In the genomic region with DNA sequence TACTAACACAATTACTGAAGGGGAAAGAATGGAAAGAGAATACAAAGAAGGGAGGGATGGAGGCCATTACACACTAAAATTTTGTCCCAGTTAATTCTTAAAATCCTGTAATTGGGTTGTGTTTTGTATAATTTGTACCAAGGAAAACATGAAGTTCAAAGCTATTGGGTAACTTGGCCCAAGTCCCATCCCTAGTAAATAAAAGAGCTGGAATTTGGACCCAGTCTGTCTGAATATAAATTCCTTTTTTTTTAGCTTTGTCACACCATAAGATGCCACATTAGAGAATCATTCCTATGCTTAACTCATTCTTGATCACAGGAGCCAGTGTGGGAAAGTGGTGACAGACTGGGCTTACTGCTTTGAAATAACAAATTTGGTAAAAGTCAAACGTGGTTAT, we compare ENCODE assay signal across 27 cellular contexts.
"Had no signal": no experiment of that assay in that cellular context is flagged by ENCODE, and none has a peak within 500 bp of the region (broad histone marks: within the 10 kb centered on the region; RNA-seq: fewer than 3 reads in every experiment).

No MANE protein-coding gene starts in this region.

- DNase-seq: stimulated activated CD4-positive, alpha-beta T cell treated with anti-CD3 and anti-CD28 coated beads, Interleukin-2, amount 100 ng/mL, for 48 hours; stimulated activated CD4-positive, alpha-beta T cell treated with anti-CD3 and anti-CD28 coated beads, Interleukin-4, amount 100 ng/mL, for 1 hour; stimulated activated CD4-positive, alpha-beta T cell treated with anti-CD3 and anti-CD28 coated beads, Interleukin-4, amount 100 ng/mL, for 24 hours; stimulated activated CD4-positive, alpha-beta T cell treated with anti-CD3 and anti-CD28 coated beads, Interleukin-4, amount 100 ng/mL, for 4 hours; stimulated activated CD8-positive, alpha-beta memory T cell treated with anti-CD3 and anti-CD28 coated beads, Interleukin-4, amount 100 ng/mL, for 48 hours; stimulated activated naive B cell treated with anti-CD40 and anti-IgM and Interleukin-4, amounts not matched to agents 10 μg/mL and 1 μg/mL and 100 μg/mL, for 72 hours; stimulated activated naive CD4-positive, alpha-beta T cell; stimulated activated naive CD4-positive, alpha-beta T cell treated with Interleukin-2 at 50 U/mL for 16 hours; stimulated activated naive CD8-positive, alpha-beta T cell treated with anti-CD3 and anti-CD28 coated beads, Interleukin-15, amount 100 ng/mL, for 72 hours; stimulated activated naive CD8-positive, alpha-beta T cell treated with anti-CD3 and anti-CD28 coated beads, Interleukin-15, Interleukin-2, amounts not matched to agents 100 U/mL and 50 U/mL, for 24 hours; stomach; substantia nigra; testis; thyroid gland; tibial artery; transverse colon; trophoblast cell; upper lobe of left lung; upper lobe of right lung; uterus had no signal

- H3K36me3 ChIP-seq: stomach, suprapubic skin, thoracic aorta, thyroid gland, tibial artery, tibial nerve, transverse colon, upper lobe of left lung, upper lobe of right lung, uterus, vagina had no signal

- H3K4me1 ChIP-seq: stomach, suprapubic skin, testis, thyroid gland, tibial artery, tibial nerve, transverse colon, upper lobe of left lung, upper lobe of right lung, uterus, vagina had no signal

- H3K27me3 ChIP-seq: stomach, suprapubic skin, testis, thyroid gland, tibial artery, tibial nerve, transverse colon, upper lobe of left lung, upper lobe of right lung, uterus, vagina had no signal

- H3K27ac ChIP-seq: stomach, suprapubic skin, testis, thoracic aorta, thyroid gland, tibial artery, tibial nerve, transverse colon, upper lobe of left lung, upper lobe of right lung, uterus, vagina had no signal

- FAIRE-seq: urothelium cell line had no signal

- H3K4me3 ChIP-seq: stomach, suprapubic skin, testis, thoracic aorta, thyroid gland, tibial artery, tibial nerve, transverse colon, upper lobe of left lung, upper lobe of right lung, uterus, vagina had no signal

- H3K9me3 ChIP-seq: suprapubic skin, testis, thoracic aorta, thyroid gland, tibial artery, transverse colon, upper lobe of left lung, upper lobe of right lung, uterus, vagina had no signal

- ATAC-seq: stimulated activated effector memory CD8-positive, alpha-beta T cell treated with anti-CD3 and anti-CD28 coated beads, Interleukin-12 subunit alpha, Interleukin-12 subunit beta, amount 100 ng/mL, for 72 hours; stimulated activated memory B cell treated with anti-CD40 and anti-IgM and Interleukin-4, amounts not matched to agents 10 μg/mL and 1 μg/mL and 100 μg/mL, for 72 hours; stimulated activated naive B cell treated with anti-CD40 and anti-IgM and Interleukin-4, amounts not matched to agents 10 μg/mL and 1 μg/mL and 100 μg/mL, for 72 hours; stimulated activated naive CD8-positive, alpha-beta T cell treated with anti-CD3 and anti-CD28 coated beads, Interleukin-15, amount 100 ng/mL, for 72 hours; stimulated activated naive CD8-positive, alpha-beta T cell treated with anti-CD3 and anti-CD28 coated beads, Interleukin-15, Interleukin-2, amounts not matched to agents 100 U/mL and 50 U/mL, for 24 hours; upper lobe of right lung had no signal
